Comparison of ENCODE assay signal across 16 cellular contexts in the genomic region with DNA sequence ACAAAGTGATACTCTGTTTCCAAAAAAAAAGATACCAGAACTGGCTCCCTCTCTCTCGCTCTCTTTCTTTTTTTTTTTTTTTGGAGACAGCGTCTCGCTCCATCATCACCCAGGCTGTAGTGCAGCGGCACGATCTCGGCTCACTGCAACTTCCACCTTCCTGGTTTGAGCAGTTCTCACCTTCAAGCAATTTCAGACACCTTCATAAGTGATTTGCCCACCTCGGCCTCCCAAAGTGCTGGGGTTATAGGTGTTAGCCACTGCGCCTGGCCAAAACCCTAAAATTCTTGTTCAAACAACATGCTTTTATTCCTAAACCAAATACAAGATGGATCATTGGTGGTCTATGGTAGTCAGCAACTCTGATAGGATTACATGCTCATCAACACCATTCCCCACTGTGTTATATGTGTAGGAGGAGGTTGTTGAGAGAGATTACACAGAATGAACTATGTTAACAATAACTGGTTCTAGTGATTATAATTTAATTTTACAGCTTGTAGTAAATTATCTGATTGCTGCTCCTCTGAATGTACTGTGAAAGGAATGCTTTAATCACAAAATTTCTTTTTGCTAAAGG.
"Had no signal": no experiment of that assay in that cellular context is flagged by ENCODE, and none has a peak within 500 bp of the region (broad histone marks: within the 10 kb centered on the region; RNA-seq: fewer than 3 reads in every experiment).

No MANE protein-coding gene starts in this region.

- H3K27me3 ChIP-seq: dorsolateral prefrontal cortex, esophagus muscularis mucosa, neutrophil had no signal

- H3K4me3 Mint-ChIP-seq: activated CD4-positive, alpha-beta T cell treated with anti-CD3 and anti-CD28 coated beads, Interleukin-2, amount 10 ng/mL, durations not matched to agents 24 days and 14 days; activated naive CD4-positive, alpha-beta T cell treated with anti-CD3 and anti-CD28 coated beads, Interleukin-2, amount 10 ng/mL, durations not matched to agents 7 days and 5 days; activated T-helper 1 cell treated with anti-CD3 and anti-CD28 coated beads, Interleukin-12 subunit alpha, Interleukin-12 subunit beta, Interleukin-2, Interleukin-4 antibody, amounts not matched to agents 30 ng/mL and 10 ng/mL and 1 ng/mL, durations not matched to agents 14 hours and 24 hours and 36 hours; brain; stimulated activated naive CD8-positive, alpha-beta T cell treated with anti-CD3 and anti-CD28 coated beads, Interleukin-15, amount 100 ng/mL, for 72 hours; WTC11 had no signal

- H3K27ac ChIP-seq: dorsolateral prefrontal cortex, esophagus muscularis mucosa, lower lobe of right lung, neutrophil, SK-N-MC, thoracic aorta had no signal

- H3K4me1 Mint-ChIP-seq: brain, WTC11 had no signal

- H3K27ac Mint-ChIP-seq: activated CD4-positive, alpha-beta T cell treated with anti-CD3 and anti-CD28 coated beads, Interleukin-2, amount 10 ng/mL, durations not matched to agents 24 days and 14 days; activated T-helper 1 cell treated with anti-CD3 and anti-CD28 coated beads, Interleukin-12 subunit alpha, Interleukin-12 subunit beta, Interleukin-2, Interleukin-4 antibody, amounts not matched to agents 30 ng/mL and 10 ng/mL and 1 ng/mL, durations not matched to agents 14 hours and 24 hours and 36 hours; stimulated activated naive CD8-positive, alpha-beta T cell treated with anti-CD3 and anti-CD28 coated beads, Interleukin-15, amount 100 ng/mL, for 72 hours; WTC11 had no signal

- H3K4me1 ChIP-seq: esophagus muscularis mucosa, lower lobe of right lung had no signal

- H3K9me3 Mint-ChIP-seq: activated CD4-positive, alpha-beta T cell treated with anti-CD3 and anti-CD28 coated beads, Interleukin-2, amount 10 ng/mL, durations not matched to agents 24 days and 14 days; activated naive CD4-positive, alpha-beta T cell treated with anti-CD3 and anti-CD28 coated beads, Interleukin-2, amount 10 ng/mL, durations not matched to agents 7 days and 5 days; activated T-helper 1 cell treated with anti-CD3 and anti-CD28 coated beads, Interleukin-12 subunit alpha, Interleukin-12 subunit beta, Interleukin-2, Interleukin-4 antibody, amounts not matched to agents 30 ng/mL and 10 ng/mL and 1 ng/mL, durations not matched to agents 14 hours and 24 hours and 36 hours; brain; stimulated activated naive CD8-positive, alpha-beta T cell treated with anti-CD3 and anti-CD28 coated beads, Interleukin-15, amount 100 ng/mL, for 72 hours; WTC11 had no signal

- H3K4me3 ChIP-seq: dorsolateral prefrontal cortex, esophagus muscularis mucosa, lower lobe of right lung, SK-N-MC, skin epidermis, thoracic aorta had no signal

- ATAC-seq: lower lobe of right lung, WTC11 had no signal

- H3K27me3 Mint-ChIP-seq: activated CD4-positive, alpha-beta T cell treated with anti-CD3 and anti-CD28 coated beads, Interleukin-2, amount 10 ng/mL, durations not matched to agents 24 days and 14 days; activated naive CD4-positive, alpha-beta T cell treated with anti-CD3 and anti-CD28 coated beads, Interleukin-2, amount 10 ng/mL, durations not matched to agents 7 days and 5 days; brain; stimulated activated naive CD8-positive, alpha-beta T cell treated with anti-CD3 and anti-CD28 coated beads, Interleukin-15, amount 100 ng/mL, for 72 hours had no signal

- DNase-seq: activated CD4-positive, alpha-beta T cell treated with anti-CD3 and anti-CD28 coated beads, Interleukin-2, amount 10 ng/mL, durations not matched to agents 24 days and 14 days; activated CD8-positive, alpha-beta memory T cell treated with anti-CD3 and anti-CD28 coated beads, Interleukin-2, amount 50 U/mL, for 4 hours; activated naive CD4-positive, alpha-beta T cell treated with anti-CD3 and anti-CD28 coated beads, Interleukin-2, amount 10 ng/mL, durations not matched to agents 7 days and 5 days; amygdala; dorsolateral prefrontal cortex; lower lobe of right lung; midbrain; stimulated activated naive CD8-positive, alpha-beta T cell treated with anti-CD3 and anti-CD28 coated beads, Interleukin-15, amount 100 ng/mL, for 72 hours had no signal

- H3K9me3 ChIP-seq: esophagus muscularis mucosa, lower lobe of right lung, neutrophil, thoracic aorta had no signal
